ENCODE assay signal across 37 cellular contexts in the genomic region with DNA sequence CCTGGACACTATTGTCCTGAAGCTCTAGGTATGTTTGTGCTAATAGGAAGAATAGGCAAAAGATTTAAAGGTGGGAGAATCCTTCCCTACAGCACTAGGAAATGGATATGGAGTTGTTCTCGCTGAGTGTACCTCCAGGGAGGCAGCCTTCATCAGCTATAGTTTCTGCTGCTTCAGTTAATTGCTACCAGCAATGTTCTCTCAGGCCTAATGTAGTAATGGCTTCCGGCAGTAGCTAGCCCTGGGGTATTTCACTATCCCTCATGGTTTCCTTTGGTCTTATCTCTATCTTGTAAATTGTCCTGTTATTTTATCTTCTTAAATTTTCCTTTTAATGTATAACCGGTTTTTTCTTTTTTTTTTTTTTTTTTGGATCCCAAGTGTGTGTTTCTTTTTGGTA. TPM values are rescaled to one million over a fixed set of nuclear protein-coding genes. Genes with fewer than 3 reads are reported as not detected.
"Had no signal": no experiment of that assay in that cellular context is flagged by ENCODE, and none has a peak within 500 bp of the region (broad histone marks: within the 10 kb centered on the region; RNA-seq: fewer than 3 reads in every experiment).

No MANE protein-coding gene starts in this region.

- H3K9me3 Mint-ChIP-seq: activated CD4-positive, alpha-beta memory T cell treated with anti-CD3 and anti-CD28 coated beads, Interleukin-2, amount 10 ng/mL, durations not matched to agents 7 days and 5 days; activated CD4-positive, alpha-beta T cell treated with anti-CD3 and anti-CD28 coated beads, Interleukin-2, amount 10 ng/mL, durations not matched to agents 24 days and 14 days; activated naive CD4-positive, alpha-beta T cell treated with anti-CD3 and anti-CD28 coated beads, Interleukin-2, amount 10 ng/mL, durations not matched to agents 7 days and 5 days; activated naive CD4-positive, alpha-beta T cell treated with anti-CD3 and anti-CD28 coated beads, Interleukin-2, amount 50 U/mL, for 24 hours; activated naive CD8-positive, alpha-beta T cell treated with anti-CD3 and anti-CD28 coated beads, Interleukin-2, amount 50 U/mL, for 24 hours; activated T-cell treated with anti-CD3 and anti-CD28 coated beads, Interleukin-2, amount 50 U/mL, for 24 hours; activated T-helper 2 cell treated with anti-CD3 and anti-CD28 coated beads, Interferon-gamma antibody, Interleukin-2, Interleukin-4, amounts not matched to agents 10 μg/mL and 5 μg/mL and 100 μg/mL, durations not matched to agents 14 hours and 24 hours and 36 hours; T-helper 1 cell treated with Interleukin-12 subunit alpha and Interleukin-12 subunit beta and Interleukin-4 antibody, amounts not matched to agents 30 μg/mL and 1 μg/mL, for 36 hours; T-helper 2 cell treated with Interferon-gamma antibody and Interleukin-4, amounts not matched to agents 5 μg/mL and 100 μg/mL, for 36 hours had no signal

- H3K36me3 Mint-ChIP-seq: activated naive CD4-positive, alpha-beta T cell treated with anti-CD3 and anti-CD28 coated beads, Interleukin-2, amount 10 ng/mL, durations not matched to agents 7 days and 5 days; activated naive CD4-positive, alpha-beta T cell treated with anti-CD3 and anti-CD28 coated beads, Interleukin-2, amount 50 U/mL, for 24 hours had no signal

- DNase-seq: activated B cell treated with CpG ODN at 0.5 μM for 24 hours; activated CD4-positive, alpha-beta memory T cell treated with anti-CD3 and anti-CD28 coated beads, Interleukin-2, amount 10 ng/mL, durations not matched to agents 7 days and 5 days; activated CD4-positive, alpha-beta T cell treated with anti-CD3 and anti-CD28 coated beads for 4 hours; activated CD4-positive, alpha-beta T cell treated with anti-CD3 and anti-CD28 coated beads, Interleukin-2, amount 10 ng/mL, durations not matched to agents 24 days and 14 days; activated CD4-positive, alpha-beta T cell treated with anti-CD3 and anti-CD28 coated beads, Interleukin-2, amount 50 U/mL, for 1 hour; activated CD4-positive, alpha-beta T cell treated with anti-CD3 and anti-CD28 coated beads, Interleukin-2, amount 50 U/mL, for 4 hours; activated CD4-positive, CD25-positive, alpha-beta regulatory T cell treated with anti-CD3 and anti-CD28 coated beads, Interleukin-2, amount 50 U/mL, for 72 hours; activated CD8-positive, alpha-beta memory T cell treated with anti-CD3 and anti-CD28 coated beads for 24 hours; activated CD8-positive, alpha-beta memory T cell treated with anti-CD3 and anti-CD28 coated beads, Interleukin-2, amount 10 ng/mL, durations not matched to agents 7 days and 5 days; activated CD8-positive, alpha-beta memory T cell treated with anti-CD3 and anti-CD28 coated beads, Interleukin-2, amount 50 U/mL, for 48 hours; activated CD8-positive, alpha-beta T cell treated with anti-CD3 and anti-CD28 coated beads, Interleukin-2, amount 10 ng/mL, durations not matched to agents 7 days and 5 days; activated effector memory CD4-positive, alpha-beta T cell treated with Interleukin-2 at 50 U/mL for 16 hours; activated gamma-delta T cell; activated naive CD4-positive, alpha-beta T cell treated with anti-CD3 and anti-CD28 coated beads, Interleukin-2, amount 10 ng/mL, durations not matched to agents 7 days and 5 days; activated naive CD4-positive, alpha-beta T cell treated with Interleukin-2 at 50 U/mL for 16 hours; activated naive CD8-positive, alpha-beta T cell treated with anti-CD3 and anti-CD28 coated beads, Interleukin-2, amount 10 ng/mL, durations not matched to agents 7 days and 5 days; activated naive CD8-positive, alpha-beta T cell treated with anti-CD3 and anti-CD28 coated beads, Interleukin-2, amount 50 U/mL, for 24 hours; activated T-cell treated with anti-CD3 and anti-CD28 coated beads, Interleukin-2, amount 50 U/mL, for 24 hours; activated T-cell treated with anti-CD3 and anti-CD28 coated beads, Interleukin-2, amount 50 U/mL, for 48 hours; amygdala; anterior cingulate cortex; body of pancreas; brain microvascular endothelial cell; central memory CD4-positive, alpha-beta T cell; T-helper 1 cell; T-helper 2 cell; T-helper 9 cell had no signal

- H3K4me3 ChIP-seq: ascending aorta, body of pancreas, breast epithelium had no signal

- H3K27ac Mint-ChIP-seq: activated B cell treated with CpG ODN at 0.5 μM for 24 hours; activated CD4-positive, alpha-beta memory T cell treated with anti-CD3 and anti-CD28 coated beads, Interleukin-2, amount 10 ng/mL, durations not matched to agents 7 days and 5 days; activated CD4-positive, alpha-beta T cell treated with anti-CD3 and anti-CD28 coated beads, Interleukin-2, amount 10 ng/mL, durations not matched to agents 24 days and 14 days; activated CD8-positive, alpha-beta memory T cell treated with anti-CD3 and anti-CD28 coated beads, Interleukin-2, amount 10 ng/mL, durations not matched to agents 7 days and 5 days; activated naive CD4-positive, alpha-beta T cell treated with anti-CD3 and anti-CD28 coated beads, Interleukin-2, amount 10 ng/mL, durations not matched to agents 7 days and 5 days; activated naive CD4-positive, alpha-beta T cell treated with anti-CD3 and anti-CD28 coated beads, Interleukin-2, amount 50 U/mL, for 24 hours; activated naive CD8-positive, alpha-beta T cell; activated naive CD8-positive, alpha-beta T cell treated with anti-CD3 and anti-CD28 coated beads, Interleukin-2, amount 50 U/mL, for 24 hours; activated T-cell treated with anti-CD3 and anti-CD28 coated beads, Interleukin-2, amount 50 U/mL, for 24 hours; activated T-helper 2 cell treated with anti-CD3 and anti-CD28 coated beads, Interferon-gamma antibody, Interleukin-2, Interleukin-4, amounts not matched to agents 10 μg/mL and 5 μg/mL and 100 μg/mL, durations not matched to agents 14 hours and 24 hours and 36 hours; T-helper 1 cell treated with Interleukin-12 subunit alpha and Interleukin-12 subunit beta and Interleukin-4 antibody, amounts not matched to agents 30 μg/mL and 1 μg/mL, for 36 hours; T-helper 2 cell treated with Interferon-gamma antibody and Interleukin-4, amounts not matched to agents 5 μg/mL and 100 μg/mL, for 36 hours had no signal

- ATAC-seq: activated CD8-positive, alpha-beta memory T cell treated with anti-CD3 and anti-CD28 coated beads, Interleukin-2, amount 10 ng/mL, durations not matched to agents 7 days and 5 days; activated naive CD8-positive, alpha-beta T cell treated with anti-CD3 and anti-CD28 coated beads, Interleukin-2, amount 50 U/mL, for 24 hours; body of pancreas had no signal

- H3K9me3 ChIP-seq: ascending aorta, body of pancreas, breast epithelium had no signal

- H3K27me3 Mint-ChIP-seq: activated CD4-positive, alpha-beta memory T cell treated with anti-CD3 and anti-CD28 coated beads, Interleukin-2, amount 10 ng/mL, durations not matched to agents 7 days and 5 days; activated CD8-positive, alpha-beta memory T cell treated with anti-CD3 and anti-CD28 coated beads, Interleukin-2, amount 10 ng/mL, durations not matched to agents 7 days and 5 days; activated naive CD4-positive, alpha-beta T cell treated with anti-CD3 and anti-CD28 coated beads, Interleukin-2, amount 50 U/mL, for 24 hours; activated naive CD8-positive, alpha-beta T cell; activated naive CD8-positive, alpha-beta T cell treated with anti-CD3 and anti-CD28 coated beads, Interleukin-2, amount 10 ng/mL, durations not matched to agents 7 days and 5 days; activated naive CD8-positive, alpha-beta T cell treated with anti-CD3 and anti-CD28 coated beads, Interleukin-2, amount 50 U/mL, for 24 hours; activated T-cell treated with anti-CD3 and anti-CD28 coated beads, Interleukin-2, amount 50 U/mL, for 24 hours had no signal

- H3K4me3 Mint-ChIP-seq: activated B cell treated with CpG ODN at 0.5 μM for 24 hours; activated CD4-positive, alpha-beta memory T cell treated with anti-CD3 and anti-CD28 coated beads, Interleukin-2, amount 10 ng/mL, durations not matched to agents 7 days and 5 days; activated CD4-positive, alpha-beta T cell treated with anti-CD3 and anti-CD28 coated beads, Interleukin-2, amount 10 ng/mL, durations not matched to agents 24 days and 14 days; activated CD8-positive, alpha-beta memory T cell treated with anti-CD3 and anti-CD28 coated beads, Interleukin-2, amount 10 ng/mL, durations not matched to agents 7 days and 5 days; activated CD8-positive, alpha-beta T cell treated with anti-CD3 and anti-CD28 coated beads, Interleukin-2, amount 10 ng/mL, durations not matched to agents 7 days and 5 days; activated naive CD4-positive, alpha-beta T cell treated with anti-CD3 and anti-CD28 coated beads, Interleukin-2, amount 10 ng/mL, durations not matched to agents 7 days and 5 days; activated naive CD4-positive, alpha-beta T cell treated with anti-CD3 and anti-CD28 coated beads, Interleukin-2, amount 50 U/mL, for 24 hours; activated naive CD8-positive, alpha-beta T cell; activated naive CD8-positive, alpha-beta T cell treated with anti-CD3 and anti-CD28 coated beads, Interleukin-2, amount 50 U/mL, for 24 hours; activated T-cell treated with anti-CD3 and anti-CD28 coated beads, Interleukin-2, amount 50 U/mL, for 24 hours; T-helper 1 cell treated with Interleukin-12 subunit alpha and Interleukin-12 subunit beta and Interleukin-4 antibody, amounts not matched to agents 30 μg/mL and 1 μg/mL, for 36 hours; T-helper 2 cell treated with Interferon-gamma antibody and Interleukin-4, amounts not matched to agents 5 μg/mL and 100 μg/mL, for 36 hours had no signal

- H3K27ac ChIP-seq: ascending aorta, body of pancreas, brain microvascular endothelial cell, breast epithelium, VCaP had no signal

- H3K36me3 ChIP-seq: ascending aorta, brain microvascular endothelial cell, breast epithelium had no signal

RNA-seq across cellular contexts. Expression of a gene that starts 9.3 kb away (rescaled TPM):
- total RNA-seq: activated B cell treated with CpG ODN at 0.5 μM for 24 hours; activated CD4-positive, alpha-beta T cell treated with anti-CD3 and anti-CD28 coated beads, Interleukin-2, amount 10 ng/mL, durations not matched to agents 24 days and 14 days; ascending aorta; cerebellum had no signal

RNA-seq across cellular contexts. Expression of a gene that starts 29.7 kb away (rescaled TPM):
- total RNA-seq: activated B cell treated with CpG ODN at 0.5 μM for 24 hours; activated CD4-positive, alpha-beta memory T cell treated with anti-CD3 and anti-CD28 coated beads, Interleukin-2, amount 10 ng/mL, durations not matched to agents 7 days and 5 days; activated CD4-positive, alpha-beta T cell treated with anti-CD3 and anti-CD28 coated beads, Interleukin-2, amount 10 ng/mL, durations not matched to agents 24 days and 14 days; activated CD8-positive, alpha-beta memory T cell treated with anti-CD3 and anti-CD28 coated beads, Interleukin-2, amount 10 ng/mL, durations not matched to agents 7 days and 5 days; activated CD8-positive, alpha-beta T cell treated with anti-CD3 and anti-CD28 coated beads, Interleukin-2, amount 10 ng/mL, durations not matched to agents 7 days and 5 days; activated naive CD8-positive, alpha-beta T cell treated with anti-CD3 and anti-CD28 coated beads, Interleukin-2, amount 10 ng/mL, durations not matched to agents 7 days and 5 days; activated T-helper 2 cell treated with anti-CD3 and anti-CD28 coated beads, Interferon-gamma antibody, Interleukin-2, Interleukin-4, amounts not matched to agents 10 μg/mL and 5 μg/mL and 100 μg/mL, durations not matched to agents 14 hours and 24 hours and 36 hours; ascending aorta; body of pancreas; breast epithelium; cardiac septum; cerebellum had no signal

RNA-seq across cellular contexts. Expression of a gene that starts 37.0 kb away (rescaled TPM):
- total RNA-seq: activated B cell treated with CpG ODN at 0.5 μM for 24 hours; activated CD4-positive, alpha-beta memory T cell treated with anti-CD3 and anti-CD28 coated beads, Interleukin-2, amount 10 ng/mL, durations not matched to agents 7 days and 5 days; activated CD4-positive, alpha-beta T cell treated with anti-CD3 and anti-CD28 coated beads, Interleukin-2, amount 10 ng/mL, durations not matched to agents 24 days and 14 days; activated CD8-positive, alpha-beta memory T cell treated with anti-CD3 and anti-CD28 coated beads, Interleukin-2, amount 10 ng/mL, durations not matched to agents 7 days and 5 days; activated CD8-positive, alpha-beta T cell treated with anti-CD3 and anti-CD28 coated beads, Interleukin-2, amount 10 ng/mL, durations not matched to agents 7 days and 5 days; activated naive CD8-positive, alpha-beta T cell treated with anti-CD3 and anti-CD28 coated beads, Interleukin-2, amount 10 ng/mL, durations not matched to agents 7 days and 5 days; activated T-helper 2 cell treated with anti-CD3 and anti-CD28 coated beads, Interferon-gamma antibody, Interleukin-2, Interleukin-4, amounts not matched to agents 10 μg/mL and 5 μg/mL and 100 μg/mL, durations not matched to agents 14 hours and 24 hours and 36 hours; ascending aorta; body of pancreas; breast epithelium; cardiac septum; cerebellum had no signal

RNA-seq across cellular contexts. Expression of a gene that starts 48.5 kb away (rescaled TPM):
- total RNA-seq: activated B cell treated with CpG ODN at 0.5 μM for 24 hours; activated CD4-positive, alpha-beta memory T cell treated with anti-CD3 and anti-CD28 coated beads, Interleukin-2, amount 10 ng/mL, durations not matched to agents 7 days and 5 days; activated CD4-positive, alpha-beta T cell treated with anti-CD3 and anti-CD28 coated beads, Interleukin-2, amount 10 ng/mL, durations not matched to agents 24 days and 14 days; activated CD8-positive, alpha-beta memory T cell treated with anti-CD3 and anti-CD28 coated beads, Interleukin-2, amount 10 ng/mL, durations not matched to agents 7 days and 5 days; activated T-helper 2 cell treated with anti-CD3 and anti-CD28 coated beads, Interferon-gamma antibody, Interleukin-2, Interleukin-4, amounts not matched to agents 10 μg/mL and 5 μg/mL and 100 μg/mL, durations not matched to agents 14 hours and 24 hours and 36 hours; ascending aorta; body of pancreas; cardiac septum; cerebellum had no signal
